ENCODE assay signal across 22 cellular contexts in genomic region chr5:35009657-35010056, GRCh38. TPM values are rescaled to one million over a fixed set of nuclear protein-coding genes. Genes with fewer than 3 reads are reported as not detected.
"Had no signal": no experiment of that assay in that cellular context is flagged by ENCODE, and none has a peak within 500 bp of the region (broad histone marks: within the 10 kb centered on the region; RNA-seq: fewer than 3 reads in every experiment).

No MANE protein-coding gene starts in this region.

- H3K4me1 ChIP-seq: adrenal gland, stomach had no signal

- H2AFZ ChIP-seq: hepatocyte had no signal

- H3K36me3 ChIP-seq: adrenal gland, stomach had no signal

- DNase-seq: activated CD4-positive, alpha-beta T cell treated with anti-CD3 and anti-CD28 coated beads, Interleukin-2, amount 10 ng/mL, durations not matched to agents 7 days and 5 days; activated CD8-positive, alpha-beta memory T cell treated with anti-CD3 and anti-CD28 coated beads, Interleukin-2, amount 50 U/mL, for 4 hours; activated effector memory CD4-positive, alpha-beta T cell treated with Interleukin-2 at 50 U/mL for 16 hours; activated T-cell treated with anti-CD3 and anti-CD28 coated beads, Interleukin-2, amount 50 U/mL, for 4 hours; adrenal gland; dorsolateral prefrontal cortex; left colon; mammary epithelial cell; occipital lobe; retina; small intestine; stimulated activated CD4-positive, alpha-beta T cell treated with anti-CD3 and anti-CD28 coated beads, Interleukin-15, amount 100 ng/mL, for 24 hours; stimulated activated CD4-positive, alpha-beta T cell treated with anti-CD3 and anti-CD28 coated beads, Interleukin-4, amount 100 ng/mL, for 1 hour; stomach; T1000 had no signal

- H3K4me2 ChIP-seq: hepatocyte had no signal

- ATAC-seq: activated T-cell treated with anti-CD3 and anti-CD28 coated beads, Interleukin-2, amount 50 U/mL, for 4 hours; left colon had no signal

- H3K9me3 ChIP-seq: adrenal gland, stomach had no signal

- H3K79me2 ChIP-seq: hepatocyte had no signal

- H3K4me3 ChIP-seq: adrenal gland, dorsolateral prefrontal cortex, hepatocyte, stomach had no signal

- H3K27ac ChIP-seq: adrenal gland, dorsolateral prefrontal cortex, epithelial cell of prostate, hepatocyte, stomach had no signal

- H3K27me3 ChIP-seq: adrenal gland, hepatocyte had no signal

RNA-seq across cellular contexts. Expression of gene AGXT2, which starts 38.1 kb away (rescaled TPM):
- total RNA-seq: activated CD4-positive, alpha-beta T cell treated with anti-CD3 and anti-CD28 coated beads, Interleukin-2, amount 10 ng/mL, durations not matched to agents 7 days and 5 days; activated T-cell treated with anti-CD3 and anti-CD28 coated beads, Interleukin-2, amount 50 U/mL, for 4 hours; adrenal gland; dorsolateral prefrontal cortex; left colon; mammary epithelial cell; mononuclear cell; occipital lobe; posterior vena cava; T-helper 1 cell treated with Interleukin-12 subunit alpha and Interleukin-12 subunit beta and Interleukin-4 antibody, amounts not matched to agents 30 ng/mL and 1 ng/mL, for 36 hours; temporal lobe had no signal
- polyA plus RNA-seq: mammary epithelial cell, neural cell, stomach had no signal
